ENCODE assay signal across 19 cellular contexts in genomic region chr20:38557174-38557573, GRCh38. TPM values are rescaled to one million over a fixed set of nuclear protein-coding genes. Genes with fewer than 3 reads are reported as not detected.
DNase-seq lines count a peak whose midpoint lies in the region; ATAC-seq and TF ChIP-seq lines count a peak whose summit lies in the region.
"Had no signal": no experiment of that assay in that cellular context is flagged by ENCODE, and none has a peak within 500 bp of the region (broad histone marks: within the 10 kb centered on the region; RNA-seq: fewer than 3 reads in every experiment).

No MANE protein-coding gene starts in this region.

- H3K36me3 Mint-ChIP-seq in activated naive CD4-positive, alpha-beta T cell treated with anti-CD3 and anti-CD28 coated beads, Interleukin-2, amount 50 U/mL, for 24 hours = peaks cover 20% of the 10 kb centered on the region
- peaks cover 33% of the 10 kb centered on the region for H3K36me3 Mint-ChIP-seq in activated naive CD4-positive, alpha-beta T cell treated with anti-CD3 and anti-CD28 coated beads, Interleukin-2, amount 10 ng/mL, durations not matched to agents 7 days and 5 days
- peaks cover 60% of the 10 kb centered on the region for H3K36me3 Mint-ChIP-seq in HFFc6 (ENCODE audit: low read depth)
- peaks cover under 1% of the 10 kb centered on the region for H3K36me3 Mint-ChIP-seq in activated T-helper 17 cell treated with anti-CD3 and anti-CD28 coated beads, Interleukin-2, amount 50 U/mL, for 72 hours (ENCODE audit: low read depth)

- ATAC-seq in activated T-helper 17 cell treated with anti-CD3 and anti-CD28 coated beads, Interleukin-2, amount 50 U/mL, for 72 hours (replicated peaks) = peak; percentile 32
- ATAC-seq: GM12878 had no signal

- no peak overlapping the region for H3K4me3 Mint-ChIP-seq in activated naive CD4-positive, alpha-beta T cell treated with anti-CD3 and anti-CD28 coated beads, Interleukin-2, amount 50 U/mL, for 24 hours
- no peak overlapping the region for H3K4me3 Mint-ChIP-seq in activated naive CD4-positive, alpha-beta T cell treated with anti-CD3 and anti-CD28 coated beads, Interleukin-2, amount 10 ng/mL, durations not matched to agents 7 days and 5 days
- no peak overlapping the region for H3K4me3 Mint-ChIP-seq in HFFc6
- H3K4me3 Mint-ChIP-seq in activated T-helper 17 cell treated with anti-CD3 and anti-CD28 coated beads, Interleukin-2, amount 50 U/mL, for 72 hours = no peak overlapping the region
- H3K4me3 Mint-ChIP-seq: CD4-positive, alpha-beta T cell; CD8-positive, alpha-beta memory T cell had no signal

- TF ChIP-seq CTCF in HFFc6 (IDR thresholded peaks at IDR 0.05) = no peak

- CTCF ChIA-PET in activated naive CD4-positive, alpha-beta T cell treated with anti-CD3 and anti-CD28 coated beads, Interleukin-2, amount 10 ng/mL, durations not matched to agents 7 days and 5 days (lab: Charles Lee) = no interaction called here

- H3K9me3 Mint-ChIP-seq in activated naive CD4-positive, alpha-beta T cell treated with anti-CD3 and anti-CD28 coated beads, Interleukin-2, amount 50 U/mL, for 24 hours = no peaks in the 10 kb centered on the region
- H3K9me3 Mint-ChIP-seq in activated naive CD4-positive, alpha-beta T cell treated with anti-CD3 and anti-CD28 coated beads, Interleukin-2, amount 10 ng/mL, durations not matched to agents 7 days and 5 days = no peaks in the 10 kb centered on the region
- H3K9me3 Mint-ChIP-seq in HFFc6 = no peaks in the 10 kb centered on the region
- no peaks in the 10 kb centered on the region for H3K9me3 Mint-ChIP-seq in activated T-helper 17 cell treated with anti-CD3 and anti-CD28 coated beads, Interleukin-2, amount 50 U/mL, for 72 hours
- H3K9me3 Mint-ChIP-seq: CD8-positive, alpha-beta memory T cell had no signal

- no peak for DNase-seq in activated naive CD4-positive, alpha-beta T cell treated with anti-CD3 and anti-CD28 coated beads, Interleukin-2, amount 10 ng/mL, durations not matched to agents 7 days and 5 days
- no peak for DNase-seq in HFFc6
- no peak for DNase-seq in C1 segment of cervical spinal cord (lab: John Stamatoyannopoulos, UW)
- no peak for DNase-seq in NCI-H526 (lab: John Stamatoyannopoulos, UW)
- DNase-seq: CD4-positive, alpha-beta T cell; CD8-positive, alpha-beta memory T cell; DMS 273 treated with DMSO at 0.1 percent for 48 hours; DMS79; EL; GDM1; GM23248; H7; HCEC 1CT had no signal

- H3K4me1 Mint-ChIP-seq in activated naive CD4-positive, alpha-beta T cell treated with anti-CD3 and anti-CD28 coated beads, Interleukin-2, amount 50 U/mL, for 24 hours = no peaks in the 10 kb centered on the region
- H3K4me1 Mint-ChIP-seq in activated naive CD4-positive, alpha-beta T cell treated with anti-CD3 and anti-CD28 coated beads, Interleukin-2, amount 10 ng/mL, durations not matched to agents 7 days and 5 days = no peaks in the 10 kb centered on the region
- peaks cover 32% of the 10 kb centered on the region for H3K4me1 Mint-ChIP-seq in HFFc6 (ENCODE audit: low read depth)
- H3K4me1 Mint-ChIP-seq in activated T-helper 17 cell treated with anti-CD3 and anti-CD28 coated beads, Interleukin-2, amount 50 U/mL, for 72 hours = no peaks in the 10 kb centered on the region

- H3K27me3 Mint-ChIP-seq in activated naive CD4-positive, alpha-beta T cell treated with anti-CD3 and anti-CD28 coated beads, Interleukin-2, amount 50 U/mL, for 24 hours = no peaks in the 10 kb centered on the region
- no peaks in the 10 kb centered on the region for H3K27me3 Mint-ChIP-seq in activated naive CD4-positive, alpha-beta T cell treated with anti-CD3 and anti-CD28 coated beads, Interleukin-2, amount 10 ng/mL, durations not matched to agents 7 days and 5 days
- no peaks in the 10 kb centered on the region for H3K27me3 Mint-ChIP-seq in HFFc6 (ENCODE audit: insufficient read depth)
- H3K27me3 Mint-ChIP-seq in activated T-helper 17 cell treated with anti-CD3 and anti-CD28 coated beads, Interleukin-2, amount 50 U/mL, for 72 hours = no peaks in the 10 kb centered on the region
- H3K27me3 Mint-ChIP-seq: CD4-positive, alpha-beta T cell; CD8-positive, alpha-beta memory T cell had no signal

- H3K27ac Mint-ChIP-seq in activated naive CD4-positive, alpha-beta T cell treated with anti-CD3 and anti-CD28 coated beads, Interleukin-2, amount 50 U/mL, for 24 hours = peak overlapping the region; percentile 30
- H3K27ac Mint-ChIP-seq in activated naive CD4-positive, alpha-beta T cell treated with anti-CD3 and anti-CD28 coated beads, Interleukin-2, amount 10 ng/mL, durations not matched to agents 7 days and 5 days = no peak overlapping the region
- H3K27ac Mint-ChIP-seq in HFFc6 = peak overlapping the region; percentile 38; the same call in 1 of the 2 replicates
- H3K27ac Mint-ChIP-seq in activated T-helper 17 cell treated with anti-CD3 and anti-CD28 coated beads, Interleukin-2, amount 50 U/mL, for 72 hours = no peak overlapping the region
- H3K27ac Mint-ChIP-seq: CD4-positive, alpha-beta T cell had no signal

RNA-seq across cellular contexts. Expression of gene ADIG, which starts 23.8 kb away (rescaled TPM):
- not detected for total RNA-seq in HFFc6 (2021; fragmentation: NEBNext Ultra II Directional; extraction: Animal tissue kit (Norgen Biotek cat#: 25700))
- total RNA-seq in activated T-helper 17 cell treated with anti-CD3 and anti-CD28 coated beads, Interleukin-2, amount 50 U/mL, for 72 hours = not detected
- total RNA-seq: A172; A673; CD4-positive, alpha-beta T cell; CD8-positive, alpha-beta memory T cell; GM12878; GM23248; H1; H7 had no signal

RNA-seq across cellular contexts. Expression of gene ARHGAP40, which starts 44.4 kb away (rescaled TPM):
- under 1 TPM in 5 of 6 experiments, not detected in 1; 0.09 to 0.75 (median 0.48) TPM for total RNA-seq in HFFc6 (2021; fragmentation: NEBNext Ultra II Directional; extraction: Animal tissue kit (Norgen Biotek cat#: 25700))
- total RNA-seq in activated T-helper 17 cell treated with anti-CD3 and anti-CD28 coated beads, Interleukin-2, amount 50 U/mL, for 72 hours = not detected
- total RNA-seq: A172; A673; CD4-positive, alpha-beta T cell; CD8-positive, alpha-beta memory T cell; GM23248 had no signal

Comparison
In these comparisons a context has a peak if more than half of its experiments do, and no peak if none do; other contexts are left out.
1. H3K27ac Mint-ChIP-seq: peak in activated naive CD4-positive, alpha-beta T cell treated with anti-CD3 and anti-CD28 coated beads, Interleukin-2, amount 50 U/mL, for 24 hours (single experiment) and HFFc6 (single experiment); none in activated naive CD4-positive, alpha-beta T cell treated with anti-CD3 and anti-CD28 coated beads, Interleukin-2, amount 10 ng/mL, durations not matched to agents 7 days and 5 days (single experiment) and activated T-helper 17 cell treated with anti-CD3 and anti-CD28 coated beads, Interleukin-2, amount 50 U/mL, for 72 hours (single experiment).